13 cellular contexts compared by ENCODE assay signal in genomic region chr2:231933916-231934401, GRCh38. TPM values are rescaled to one million over a fixed set of nuclear protein-coding genes. Genes with fewer than 3 reads are reported as not detected.
DNase-seq lines count a peak whose midpoint lies in the region; ATAC-seq lines count a peak whose summit lies in the region.
"Had no signal": no experiment of that assay in that cellular context is flagged by ENCODE, and none has a peak within 500 bp of the region (broad histone marks: within the 10 kb centered on the region; RNA-seq: fewer than 3 reads in every experiment).

No MANE protein-coding gene starts in this region.

- no peaks in the 10 kb centered on the region for H3K27me3 ChIP-seq in BLaER1

- H3K9me3 ChIP-seq in BLaER1: no peaks in the 10 kb centered on the region

- peak overlapping the region; percentile 76 for H3K27ac ChIP-seq in BLaER1

- peak overlapping the region; percentile 49; the same call in 1 of the 2 replicates for H3K9ac ChIP-seq in BLaER1

- H3K36me3 ChIP-seq in BLaER1: no peaks in the 10 kb centered on the region

- no peak overlapping the region for H3K4me3 ChIP-seq in BLaER1

- DNase-seq in NAMALWA (ENCODE audit: low spot score): peak; percentile 78
- DNase-seq in germinal center (ENCODE audit: low spot score): peak; percentile 69
- DNase-seq in posterior vena cava (ENCODE audit: low spot score): peak; percentile 65
- DNase-seq in stimulated activated CD4-positive, alpha-beta T cell treated with anti-CD3 and anti-CD28 coated beads, Interleukin-4, amount 100 ng/mL, for 24 hours: no peak
- DNase-seq in SIG-M5 (lab: John Stamatoyannopoulos, UW): no peak
- DNase-seq in globus pallidus (ENCODE audit: low spot score): no peak
- DNase-seq: activated CD4-positive, alpha-beta T cell treated with anti-CD3 and anti-CD28 coated beads, Interleukin-2, amount 50 U/mL, for 48 hours; mesenchymal stem cell; stimulated activated naive CD8-positive, alpha-beta T cell treated with anti-CD3 and anti-CD28 coated beads, Interleukin-15, amount 100 ng/mL, for 72 hours had no signal

- H3K4me1 ChIP-seq in BLaER1: peaks cover 81% of the 10 kb centered on the region

- H3K4me2 ChIP-seq in BLaER1: peak overlapping the region; percentile 100

- no peaks in the 10 kb centered on the region for H4K20me1 ChIP-seq in BLaER1

- intact Hi-C loops in posterior vena cava (cut with DNase I): no loop called here

- no peak for ATAC-seq in HG03521 (IDR thresholded peaks at IDR 0.05; ENCODE audit: unreplicated experiment)
- ATAC-seq: SK-N-SH treated with all-trans-retinoic acid at 6 μM for 48 hours; stimulated activated naive CD8-positive, alpha-beta T cell treated with anti-CD3 and anti-CD28 coated beads, Interleukin-15, amount 100 ng/mL, for 72 hours had no signal

RNA-seq across cellular contexts. Expression of gene NPPC, which starts 7.8 kb away (rescaled TPM):
- 1 to 10 TPM in 1 of 2 donors, under 1 TPM in 1; 0.93 to 9.2 TPM for total RNA-seq in posterior vena cava
- total RNA-seq: fibroblast of villous mesenchyme had no signal

RNA-seq across cellular contexts. Expression of gene DIS3L2, which starts 27.6 kb away (rescaled TPM):
- total RNA-seq in posterior vena cava: 10 to 100 TPM; 21.7 to 22.2 TPM

Comparison
In these comparisons a context has a peak if more than half of its experiments do, and no peak if none do; other contexts are left out.
1. DNase-seq: peak in NAMALWA (single experiment), germinal center (single experiment) and posterior vena cava (single experiment); none in stimulated activated CD4-positive, alpha-beta T cell treated with anti-CD3 and anti-CD28 coated beads, Interleukin-4, amount 100 ng/mL, for 24 hours (single experiment), SIG-M5 (single experiment) and globus pallidus (single experiment).